ENCODE assay signal across 8 cellular contexts in the genomic region with DNA sequence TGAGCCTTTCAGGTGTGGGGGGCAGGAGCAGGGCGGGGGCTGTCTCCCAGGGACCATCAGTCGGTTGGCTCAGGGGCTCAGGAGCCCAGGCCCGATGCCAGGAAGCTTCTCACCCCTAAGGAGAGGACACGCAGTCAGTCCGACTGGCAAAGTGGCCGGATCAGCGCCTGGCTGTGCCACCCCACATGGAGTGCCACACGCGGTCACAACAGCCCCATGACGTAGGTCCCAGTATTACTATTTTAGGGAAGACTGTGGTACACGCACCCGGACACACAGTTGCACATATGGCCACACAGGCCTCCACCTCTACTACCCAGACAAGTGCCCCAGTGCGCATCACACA. TPM values are rescaled to one million over a fixed set of nuclear protein-coding genes. Genes with fewer than 3 reads are reported as not detected.
DNase-seq lines count a peak whose midpoint lies in the region; ATAC-seq and TF ChIP-seq lines count a peak whose summit lies in the region.

No MANE protein-coding gene starts in this region.

- H3K9me3 ChIP-seq in OCI-LY1 (ENCODE audit: low read length) (peaks cover 4% of the 10 kb centered on the region; the same call in 1 of the 2 replicates), neuron (ENCODE audit: low read length) (no peaks in the 10 kb centered on the region)

- H3F3A ChIP-seq in OCI-LY1 (ENCODE audit: insufficient read depth, low read length), result no peaks in the 10 kb centered on the region

- DNase-seq in G401 (ENCODE audit: low spot score), result peak; percentile 61
- DNase-seq in epithelial cell of esophagus (ENCODE audit: low read depth), result no peak
- DNase-seq in NK-92 (lab: John Stamatoyannopoulos, UW; ENCODE audit: unreplicated experiment), result no peak
- no peak for DNase-seq in NCI-H1092 (lab: John Stamatoyannopoulos, UW)

- in situ Hi-C loops in G401 (cut with HindIII; ENCODE audit: low sequenced_read_pairs), result no loop called here

- no peaks in the 10 kb centered on the region for H3K36me3 ChIP-seq in OCI-LY1 (ENCODE audit: insufficient read depth, low read length)
- no peaks in the 10 kb centered on the region for H3K36me3 ChIP-seq in neuron (ENCODE audit: insufficient read depth, low read length)

- H3K4me1 ChIP-seq in OCI-LY1 (ENCODE audit: insufficient read depth, low read length, severe bottlenecking), result peaks cover 23% of the 10 kb centered on the region
- peaks cover 6% of the 10 kb centered on the region for H3K4me1 ChIP-seq in neuron (ENCODE audit: insufficient read depth, low read length)

- peak overlapping the region; percentile 74 for H3K9ac ChIP-seq in OCI-LY1 (ENCODE audit: low read length)

- H3K79me2 ChIP-seq in OCI-LY1 (ENCODE audit: insufficient read depth, low read length), result no peaks in the 10 kb centered on the region

- no peaks in the 10 kb centered on the region for H4K20me1 ChIP-seq in OCI-LY1 (ENCODE audit: insufficient read depth, low read length)

- H3K9me2 ChIP-seq in OCI-LY1 (ENCODE audit: low read depth, low read length), result no peaks in the 10 kb centered on the region

- no peaks in the 10 kb centered on the region for H3K27me3 ChIP-seq in OCI-LY1 (ENCODE audit: insufficient read depth, low read length)
- H3K27me3 ChIP-seq in neuron (ENCODE audit: insufficient read depth, low read length), result no peaks in the 10 kb centered on the region

- H3K4me2 ChIP-seq in OCI-LY1 (ENCODE audit: low read length), result peak overlapping the region; percentile 94

- peak overlapping the region; percentile 75 for H3K4me3 ChIP-seq in OCI-LY1 (ENCODE audit: low read depth, low read length, poor library complexity, severe bottlenecking)
- peak overlapping the region; percentile 58 for H3K4me3 ChIP-seq in epithelial cell of esophagus (ENCODE audit: low read length)
- H3K4me3 ChIP-seq in neuron (ENCODE audit: low read length), result peak overlapping the region; percentile 65

- H2AFZ ChIP-seq in OCI-LY1 (ENCODE audit: low read length) (no peak overlapping the region), neuron (ENCODE audit: low read depth, low read length) (peak overlapping the region; percentile 59)

- no peak overlapping the region for H3K27ac ChIP-seq in OCI-LY1 (ENCODE audit: low read depth, low read length, poor library complexity, severe bottlenecking)

- TF ChIP-seq CTCF in OCI-LY1 (IDR thresholded peaks at IDR 0.05; ENCODE audit: low read length) (no peak), epithelial cell of esophagus (IDR thresholded peaks at IDR 0.05; ENCODE audit: insufficient read depth, low read depth, low read length, missing control alignments) (no peak)

- ATAC-seq in GM19455 (IDR thresholded peaks at IDR 0.05; ENCODE audit: unreplicated experiment) (no peak), HG02623 (IDR thresholded peaks at IDR 0.05; ENCODE audit: unreplicated experiment) (no peak)

RNA-seq across cellular contexts. Expression of a gene that starts 29.3 kb away (rescaled TPM):
- 26.5 and 28.6 TPM in 2 replicates for total RNA-seq in G401 (2014; rRNA removed; shearing (Covaris generic))
